ENCODE assay signal across 8 cellular contexts in genomic region chr19:3275583-3276340, GRCh38. TPM values are rescaled to one million over a fixed set of nuclear protein-coding genes. Genes with fewer than 3 reads are reported as not detected.
DNase-seq lines count a peak whose midpoint lies in the region; ATAC-seq and TF ChIP-seq lines count a peak whose summit lies in the region.

No MANE protein-coding gene starts in this region.

- H3K4me1 Mint-ChIP-seq in GM23338: peaks cover 12% of the 10 kb centered on the region

- H3K9me3 Mint-ChIP-seq in GM23338: peaks cover 18% of the 10 kb centered on the region; the same call in 2 of the 3 replicates

- peaks cover 11% of the 10 kb centered on the region for H3K27me3 Mint-ChIP-seq in GM23338 (ENCODE audit: insufficient read depth, low read depth, poor library complexity)

- H3K4me3 ChIP-seq in GM23338: peak overlapping the region; percentile 71

- peak overlapping the region; percentile 85 for H3K4me2 ChIP-seq in GM23338

- ATAC-seq in GM23338 (peak; percentile 73), left colon (peak; percentile 84), GM18861 (IDR thresholded peaks at IDR 0.05; ENCODE audit: unreplicated experiment) (no peak)

- DNase-seq in AG08395 (ENCODE audit: low spot score) (peak; percentile 95), GM23338 (ENCODE audit: low spot score) (peak; percentile 96), NCI-H345 (lab: John Stamatoyannopoulos, UW) (peak; percentile 98), cerebellar cortex (ENCODE audit: low spot score) (peak; percentile 81), left colon (peak; percentile 47 to 93)
- DNase-seq in activated CD4-positive, alpha-beta T cell treated with anti-CD3 and anti-CD28 coated beads for 1 hour: peak; percentile 85
- DNase-seq in stimulated activated CD4-positive, alpha-beta T cell treated with anti-CD3 and anti-CD28 coated beads, Interleukin-4, amount 100 ng/mL, for 4 hours: peak; percentile 87 to 91

- H3K4me3 Mint-ChIP-seq in GM23338: peak overlapping the region; percentile 79

- H3K36me3 Mint-ChIP-seq in GM23338 (ENCODE audit: low read depth): peaks cover 6% of the 10 kb centered on the region; the same call in 1 of the 3 replicates

- no peaks in the 10 kb centered on the region for H3K36me3 ChIP-seq in GM23338 (ENCODE audit: insufficient read depth)

- H3K79me2 ChIP-seq in GM23338 (replicated peaks; ENCODE audit: insufficient read depth): no peaks in the 10 kb centered on the region

- H3K9me2 ChIP-seq in GM23338 (ENCODE audit: insufficient read depth): no peaks in the 10 kb centered on the region

- H3K4me1 ChIP-seq in GM23338 (ENCODE audit: insufficient read depth): peaks cover 14% of the 10 kb centered on the region

- H3K27me3 ChIP-seq in GM23338 (ENCODE audit: insufficient read depth): 0 out of 2 replicates have a peak, but pooled peaks cover 2% of the 10 kb centered on the region

- intact Hi-C loops in left colon (cut with DNase I, micrococcal nuclease): no loop called here

- peak in 1 of 2 experiments; percentile 30; a peak in 3 of 4 replicates for TF ChIP-seq CTCF in GM23338 (conservative IDR thresholded peaks at IDR 0.05; ENCODE audit: low read depth in 2 of 2)

- no peaks in the 10 kb centered on the region for H4K20me1 ChIP-seq in GM23338 (replicated peaks; ENCODE audit: insufficient read depth)

- H3F3A ChIP-seq in GM23338 (replicated peaks; ENCODE audit: low read depth): 0 out of 2 replicates have a peak, but pooled peaks cover 5% of the 10 kb centered on the region

- peak overlapping the region; percentile 88 for H3K27ac Mint-ChIP-seq in GM23338

- H3K27ac ChIP-seq in GM23338 (ENCODE audit: low read depth): 0 out of 2 replicates have a peak overlapping the region, but pooled peaks have one; percentile 59

- peak overlapping the region; percentile 93; the same call in 1 of the 2 replicates for H2AFZ ChIP-seq in GM23338

TF ChIP-seq in GM23338, 12 proteins besides CTCF, POLR2A, EP300 and RAD21:
- TF ChIP-seq ZNF114 (CRISPR knock-in tag; IDR thresholded peaks at IDR 0.05): no peak
- TF ChIP-seq JUNB (IDR thresholded peaks at IDR 0.05; ENCODE audit: unreplicated experiment): no peak
- no peak for TF ChIP-seq ETS1 (IDR thresholded peaks at IDR 0.05)
- no peak for TF ChIP-seq CREB1 (CRISPR knock-in tag; IDR thresholded peaks at IDR 0.05; ENCODE audit: low read depth)
- TF ChIP-seq STAT1 (IDR thresholded peaks at IDR 0.05; ENCODE audit: unreplicated experiment): no peak
- TF ChIP-seq NANOG (IDR thresholded peaks at IDR 0.05; ENCODE audit: borderline replicate concordance): no peak
- no peak for TF ChIP-seq ZNF462 (CRISPR knock-in tag; IDR thresholded peaks at IDR 0.05)
- TF ChIP-seq, protein P1, sequence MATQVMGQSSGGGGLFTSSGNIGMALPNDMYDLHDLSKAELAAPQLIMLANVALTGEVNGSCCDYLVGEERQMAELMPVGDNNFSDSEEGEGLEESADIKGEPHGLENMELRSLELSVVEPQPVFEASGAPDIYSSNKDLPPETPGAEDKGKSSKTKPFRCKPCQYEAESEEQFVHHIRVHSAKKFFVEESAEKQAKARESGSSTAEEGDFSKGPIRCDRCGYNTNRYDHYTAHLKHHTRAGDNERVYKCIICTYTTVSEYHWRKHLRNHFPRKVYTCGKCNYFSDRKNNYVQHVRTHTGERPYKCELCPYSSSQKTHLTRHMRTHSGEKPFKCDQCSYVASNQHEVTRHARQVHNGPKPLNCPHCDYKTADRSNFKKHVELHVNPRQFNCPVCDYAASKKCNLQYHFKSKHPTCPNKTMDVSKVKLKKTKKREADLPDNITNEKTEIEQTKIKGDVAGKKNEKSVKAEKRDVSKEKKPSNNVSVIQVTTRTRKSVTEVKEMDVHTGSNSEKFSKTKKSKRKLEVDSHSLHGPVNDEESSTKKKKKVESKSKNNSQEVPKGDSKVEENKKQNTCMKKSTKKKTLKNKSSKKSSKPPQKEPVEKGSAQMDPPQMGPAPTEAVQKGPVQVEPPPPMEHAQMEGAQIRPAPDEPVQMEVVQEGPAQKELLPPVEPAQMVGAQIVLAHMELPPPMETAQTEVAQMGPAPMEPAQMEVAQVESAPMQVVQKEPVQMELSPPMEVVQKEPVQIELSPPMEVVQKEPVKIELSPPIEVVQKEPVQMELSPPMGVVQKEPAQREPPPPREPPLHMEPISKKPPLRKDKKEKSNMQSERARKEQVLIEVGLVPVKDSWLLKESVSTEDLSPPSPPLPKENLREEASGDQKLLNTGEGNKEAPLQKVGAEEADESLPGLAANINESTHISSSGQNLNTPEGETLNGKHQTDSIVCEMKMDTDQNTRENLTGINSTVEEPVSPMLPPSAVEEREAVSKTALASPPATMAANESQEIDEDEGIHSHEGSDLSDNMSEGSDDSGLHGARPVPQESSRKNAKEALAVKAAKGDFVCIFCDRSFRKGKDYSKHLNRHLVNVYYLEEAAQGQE (IDR thresholded peaks at IDR 0.05; ENCODE audit: unreplicated experiment): no peak
- TF ChIP-seq ZNF331 (CRISPR knock-in tag; IDR thresholded peaks at IDR 0.05; ENCODE audit: low read depth): no peak
- no peak for TF ChIP-seq POLR2AphosphoS5 (IDR thresholded peaks at IDR 0.05; ENCODE audit: low read depth)
- TF ChIP-seq EZH2 (IDR thresholded peaks at IDR 0.05; ENCODE audit: low read depth, unreplicated experiment): no peak
- TF ChIP-seq EZH2phosphoT487 (IDR thresholded peaks at IDR 0.05; ENCODE audit: unreplicated experiment): no peak

RNA-seq across cellular contexts. Expression of gene CELF5, which starts 51.3 kb away (rescaled TPM):
- 6.8 and 10.6 TPM in 2 replicates for total RNA-seq in GM23338 (2014; rRNA removed; shearing (Covaris generic))
- polyA plus RNA-seq in GM23338 (2016; fragmentation: Nextera tagmentation; extraction: Ambion mirVana): 5.6 TPM in 2 replicates
- 1 to 10 TPM in 1 of 2 donors, under 1 TPM in 1; 0.67 to 1.2 TPM for total RNA-seq in left colon
